In genomic region chr18:21858544-21858943, GRCh38 we compare ENCODE assay signal across 18 cellular contexts.
DNase-seq lines count a peak whose midpoint lies in the region; ATAC-seq and TF ChIP-seq lines count a peak whose summit lies in the region.
"Had no signal": no experiment of that assay in that cellular context is flagged by ENCODE, and none has a peak within 500 bp of the region (broad histone marks: within the 10 kb centered on the region; RNA-seq: fewer than 3 reads in every experiment).

No MANE protein-coding gene starts in this region.

- H3K4me2 ChIP-seq in OCI-LY3 (ENCODE audit: low read length), result peak overlapping the region; percentile 81

- H3K79me2 ChIP-seq in OCI-LY3 (ENCODE audit: low read length), result no peaks in the 10 kb centered on the region

- 94% methylated on average over 1 of the region's 1 CpG for WGBS in testis, 2 donors

- no peak overlapping the region for H2AFZ ChIP-seq in OCI-LY3 (ENCODE audit: low read depth, low read length)
- H2AFZ ChIP-seq: GM23248 had no signal

- TF ChIP-seq CTCF in OCI-LY3 (IDR thresholded peaks at IDR 0.05; ENCODE audit: low read depth, low read length) (no peak), testis (IDR thresholded peaks at IDR 0.05) (no peak)

- H3K9ac ChIP-seq in OCI-LY3 (ENCODE audit: low read length), result peak overlapping the region; percentile 58
- H3K9ac ChIP-seq: BLaER1 treated with 17β-estradiol and CSF1 and Interleukin-3, amounts not matched to agents 10 nM and 100 nM; GM23248 had no signal

- peak overlapping the region; percentile 60 for H3K4me3 ChIP-seq in OCI-LY3 (ENCODE audit: low read length)
- no peak overlapping the region for H3K4me3 ChIP-seq in testis
- H3K4me3 ChIP-seq: BLaER1 treated with 17β-estradiol and CSF1 and Interleukin-3, amounts not matched to agents 10 nM and 100 nM; GM23248 had no signal

- TF ChIP-seq POLR2A in testis (IDR thresholded peaks at IDR 0.05), result no peak

- H3K9me3 ChIP-seq in OCI-LY3 (ENCODE audit: insufficient read depth, low read length), result 0 out of 2 replicates have a peak, but pooled peaks cover 4% of the 10 kb centered on the region
- no peaks in the 10 kb centered on the region for H3K9me3 ChIP-seq in testis
- H3K9me3 ChIP-seq: BE2C, Caco-2 had no signal

- DNase-seq in activated CD4-positive, CD25-positive, alpha-beta regulatory T cell (lab: John Stamatoyannopoulos, UW), result no peak
- DNase-seq in testis, result no peak
- no peak for DNase-seq in SIG-M5 treated with dmso at 0.1 percent for 504 hours (lab: John Stamatoyannopoulos, UW; ENCODE audit: unreplicated experiment)
- DNase-seq: BE2C; Caco-2; CD4-positive, alpha-beta T cell; CD8-positive, alpha-beta memory T cell; DMS 273 treated with DMSO at 0.1 percent for 48 hours; DMS79; GF-D8; GM23248; H7; HCEC 1CT had no signal

- H3K4me1 ChIP-seq in OCI-LY3 (ENCODE audit: low read length) (peaks cover 50% of the 10 kb centered on the region), testis (no peaks in the 10 kb centered on the region)
- H3K4me1 ChIP-seq: BE2C, Caco-2 had no signal

- peaks cover 38% of the 10 kb centered on the region for H3K36me3 ChIP-seq in OCI-LY3 (replicated peaks; ENCODE audit: low read depth, low read length)
- no peaks in the 10 kb centered on the region for H3K36me3 ChIP-seq in testis (ENCODE audit: low read depth, missing control alignments)
- H3K36me3 ChIP-seq: BE2C had no signal

- peak overlapping the region; percentile 92 for H3K27ac ChIP-seq in OCI-LY3 (ENCODE audit: low read length)
- H3K27ac ChIP-seq in testis, result peak overlapping the region; percentile 0 to 22
- H3K27ac ChIP-seq: 22Rv1; BLaER1 treated with 17β-estradiol and CSF1 and Interleukin-3, amounts not matched to agents 10 nM and 100 nM; GM23248 had no signal

- H3K27me3 ChIP-seq in OCI-LY3 (ENCODE audit: low read depth, low read length), result no peaks in the 10 kb centered on the region
- H3K27me3 ChIP-seq in testis, result no peaks in the 10 kb centered on the region
- H3K27me3 ChIP-seq: BE2C; BLaER1 treated with 17β-estradiol and CSF1 and Interleukin-3, amounts not matched to agents 10 nM and 100 nM had no signal

- intact Hi-C loops in testis (cut with DNase I; ENCODE audit: low total_unique reads), result loop anchor here (10.0 kb wide), 1 partner anchor 364 kb away; no protein-coding TSS in a partner anchor

- peak; percentile 69 to 77 for ATAC-seq in activated CD4-positive, CD25-positive, alpha-beta regulatory T cell treated with anti-CD3 and anti-CD28 coated beads, Interleukin-2, amount 50 U/mL, for 24 hours
- ATAC-seq in GM21447 (IDR thresholded peaks at IDR 0.05; ENCODE audit: unreplicated experiment), result no peak

- H4K20me1 ChIP-seq in OCI-LY3 (ENCODE audit: insufficient read depth, low read length), result no peaks in the 10 kb centered on the region
- H4K20me1 ChIP-seq: BLaER1 treated with 17β-estradiol and CSF1 and Interleukin-3, amounts not matched to agents 10 nM and 100 nM had no signal
